ENCODE assay signal across 1 cellular context in the genomic region with DNA sequence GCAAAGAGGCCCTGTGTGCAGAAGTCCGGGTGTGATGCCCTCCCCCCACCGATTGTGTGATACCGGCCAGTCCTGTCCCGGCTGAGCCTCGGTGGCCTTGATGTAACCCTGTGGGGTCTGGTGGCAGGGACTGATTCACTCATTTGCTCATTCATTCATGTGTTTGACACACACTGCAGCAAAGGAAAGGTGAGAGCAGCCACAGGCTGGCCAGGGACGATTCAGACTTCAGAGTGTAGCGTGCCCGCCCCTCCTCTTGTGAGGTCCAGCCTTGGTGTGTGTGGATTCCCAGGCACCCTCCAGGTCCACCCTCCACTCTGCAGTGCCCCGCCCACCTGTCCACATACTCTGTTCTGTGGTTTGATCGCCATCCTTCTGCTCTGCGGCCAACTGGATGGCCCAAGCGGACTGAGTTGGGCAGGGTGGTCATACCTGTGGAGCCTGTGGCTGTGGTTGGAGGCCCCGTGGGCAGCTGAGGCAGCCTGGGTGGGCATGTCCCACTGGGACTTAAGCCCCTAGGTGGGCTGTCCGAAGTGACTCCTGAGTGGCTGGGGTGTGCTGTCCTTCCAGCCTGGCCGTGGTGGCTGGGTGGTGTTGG.
TF ChIP-seq lines count a peak whose summit lies in the region.

No MANE protein-coding gene starts in this region.

TF ChIP-seq in H1, 55 proteins besides CTCF, POLR2A, EP300 and RAD21:
- no peak for TF ChIP-seq NANOG (IDR thresholded peaks at IDR 0.05; ENCODE audit: insufficient read depth, low read depth, low read length, poor library complexity, severe bottlenecking)
- no peak for TF ChIP-seq GABPA (IDR thresholded peaks at IDR 0.05; ENCODE audit: borderline replicate concordance, insufficient read depth, low read length)
- TF ChIP-seq RBBP5 (IDR thresholded peaks at IDR 0.05; ENCODE audit: borderline replicate concordance, low read depth, low read length), result no peak
- no peak for TF ChIP-seq SAP30 (IDR thresholded peaks at IDR 0.05; ENCODE audit: insufficient read depth, insufficient replicate concordance, low read length)
- TF ChIP-seq EGR1 (IDR thresholded peaks at IDR 0.05; ENCODE audit: borderline replicate concordance, low read depth, low read length), result no peak
- no peak for TF ChIP-seq KDM4A (IDR thresholded peaks at IDR 0.05; ENCODE audit: low read depth, low read length, severe bottlenecking)
- TF ChIP-seq CBX5 (IDR thresholded peaks at IDR 0.05; ENCODE audit: low read depth, low read length), result no peak
- no peak for TF ChIP-seq JUND (IDR thresholded peaks at IDR 0.05; ENCODE audit: low read length)
- TF ChIP-seq SP4 (IDR thresholded peaks at IDR 0.05; ENCODE audit: low read length), result no peak
- TF ChIP-seq GTF2F1 (IDR thresholded peaks at IDR 0.05; ENCODE audit: borderline replicate concordance, low read depth, low read length), result no peak
- no peak for TF ChIP-seq ASH2L (IDR thresholded peaks at IDR 0.05; ENCODE audit: low read length)
- TF ChIP-seq, protein P1, sequence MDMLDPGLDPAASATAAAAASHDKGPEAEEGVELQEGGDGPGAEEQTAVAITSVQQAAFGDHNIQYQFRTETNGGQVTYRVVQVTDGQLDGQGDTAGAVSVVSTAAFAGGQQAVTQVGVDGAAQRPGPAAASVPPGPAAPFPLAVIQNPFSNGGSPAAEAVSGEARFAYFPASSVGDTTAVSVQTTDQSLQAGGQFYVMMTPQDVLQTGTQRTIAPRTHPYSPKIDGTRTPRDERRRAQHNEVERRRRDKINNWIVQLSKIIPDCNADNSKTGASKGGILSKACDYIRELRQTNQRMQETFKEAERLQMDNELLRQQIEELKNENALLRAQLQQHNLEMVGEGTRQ (IDR thresholded peaks at IDR 0.05; ENCODE audit: low read length), result no peak
- TF ChIP-seq RNF2 (IDR thresholded peaks at IDR 0.05; ENCODE audit: borderline replicate concordance, low read depth, low read length, missing control alignments, poor library complexity, severe bottlenecking), result no peak
- no peak for TF ChIP-seq SIRT6 (IDR thresholded peaks at IDR 0.05; ENCODE audit: low read length)
- TF ChIP-seq RFX5 (IDR thresholded peaks at IDR 0.05; ENCODE audit: borderline replicate concordance, low read depth, low read length), result no peak
- TF ChIP-seq SUZ12 (IDR thresholded peaks at IDR 0.05; ENCODE audit: low read length), result no peak
